9 cellular contexts compared by ENCODE assay signal in genomic region chr17:6421700-6422604, GRCh38. TPM values are rescaled to one million over a fixed set of nuclear protein-coding genes. Genes with fewer than 3 reads are reported as not detected.
DNase-seq lines count a peak whose midpoint lies in the region; ATAC-seq, FAIRE-seq and TF ChIP-seq lines count a peak whose summit lies in the region.
"Had no signal": no experiment of that assay in that cellular context is flagged by ENCODE, and none has a peak within 500 bp of the region (broad histone marks: within the 10 kb centered on the region; RNA-seq: fewer than 3 reads in every experiment).

No MANE protein-coding gene starts in this region.

- H3K9me3 ChIP-seq in SJCRH30 (replicated peaks) = no peaks in the 10 kb centered on the region
- no peaks in the 10 kb centered on the region for H3K9me3 ChIP-seq in gastroesophageal sphincter
- H3K9me3 ChIP-seq in pancreas = no peaks in the 10 kb centered on the region
- no peaks in the 10 kb centered on the region for H3K9me3 ChIP-seq in transverse colon

- intact Hi-C loops in pancreas (cut with DNase I) (loop anchor here (2.0 to 10.0 kb wide), 3 partner anchors 833 to 837 kb away; partner anchors contain the start of gene NLRP1 (in 1 of the 3)), transverse colon (cut with DNase I; ENCODE audit: low total_unique reads) (loop anchor here (2.0 kb wide), 1 partner anchor 835 kb away; no protein-coding TSS in a partner anchor)

- no peaks in the 10 kb centered on the region for H3K4me1 ChIP-seq in SJCRH30
- H3K4me1 ChIP-seq in gastroesophageal sphincter = peaks cover 0 to 5% (median 0%) of the 10 kb centered on the region in 3 donors
- H3K4me1 ChIP-seq in pancreas = no peaks in the 10 kb centered on the region
- H3K4me1 ChIP-seq in transverse colon = no peaks in the 10 kb centered on the region

- DNase-seq in DMS153 (lab: John Stamatoyannopoulos, UW) (peak; percentile 34), LHCN-M2 (ENCODE audit: low read depth) (peak; percentile 74), SJCRH30 (peak; percentile 68 to 84), pancreas (peak; percentile 53 to 86 (median 78)), transverse colon (peak; percentile 80)
- peak; percentile 49 for DNase-seq in activated effector memory CD4-positive, alpha-beta T cell treated with Interleukin-2 at 50 U/mL for 16 hours

- ATAC-seq in gastroesophageal sphincter (peak; percentile 79), pancreas (peak; percentile 72 to 93 (median 90)), HG02885 (IDR thresholded peaks at IDR 0.05; ENCODE audit: poor library complexity, unreplicated experiment) (no peak)

- H3K36me3 ChIP-seq in SJCRH30 (no peaks in the 10 kb centered on the region), gastroesophageal sphincter (no peaks in the 10 kb centered on the region), pancreas (no peaks in the 10 kb centered on the region), transverse colon (no peaks in the 10 kb centered on the region)

- TF ChIP-seq EP300 in gastroesophageal sphincter (IDR thresholded peaks at IDR 0.05) (no peak), transverse colon (IDR thresholded peaks at IDR 0.05; ENCODE audit: low read depth) (no peak)

- in situ Hi-C loops in transverse colon (cut with MboI; ENCODE audit: low pct_ligation_motif_present in 1 of 4, low pct_unique_long_range_greater_than_20kb in 1 of 4, low sequenced_read_pairs in 3 of 4) = loop anchor here in 2 of 4 donors (5.0 kb wide), 1 partner anchor 835 kb away; no protein-coding TSS in a partner anchor

- no peak for TF ChIP-seq POLR2A in gastroesophageal sphincter (IDR thresholded peaks at IDR 0.05)
- no peak for TF ChIP-seq POLR2A in transverse colon (IDR thresholded peaks at IDR 0.05)

- H3K4me3 ChIP-seq in SJCRH30 = no peak overlapping the region
- H3K4me3 ChIP-seq in gastroesophageal sphincter = no peak overlapping the region
- H3K4me3 ChIP-seq in pancreas = no peak overlapping the region
- H3K4me3 ChIP-seq in transverse colon = no peak overlapping the region

- H3K27me3 ChIP-seq in SJCRH30 = no peaks in the 10 kb centered on the region
- peaks cover 73% of the 10 kb centered on the region for H3K27me3 ChIP-seq in gastroesophageal sphincter
- no peaks in the 10 kb centered on the region for H3K27me3 ChIP-seq in pancreas
- H3K27me3 ChIP-seq in transverse colon = peaks cover 9% of the 10 kb centered on the region

- no peak for FAIRE-seq in pancreas (lab: Jason Lieb, UNC)

- peak in 3 of 4 experiments; percentile 73 to 89 (median 83) for TF ChIP-seq CTCF in gastroesophageal sphincter (IDR thresholded peaks at IDR 0.05)
- TF ChIP-seq CTCF in pancreas (IDR thresholded peaks at IDR 0.05) = peak; percentile 71 to 84 (median 84)
- TF ChIP-seq CTCF in transverse colon (IDR thresholded peaks at IDR 0.05) = peak; percentile 68 to 87 (median 78)

- no peak overlapping the region for H3K27ac ChIP-seq in SJCRH30
- no peak overlapping the region for H3K27ac ChIP-seq in gastroesophageal sphincter
- H3K27ac ChIP-seq in pancreas = no peak overlapping the region
- H3K27ac ChIP-seq in transverse colon = no peak overlapping the region

- WGBS in gastroesophageal sphincter (ENCODE audit: low coverage in 1 of 2), 2 donors = 8% methylated on average over 8 of the region's 13 CpGs; no CpG with 5 or more reads in 1 of the 2 donors
- WGBS in pancreas, 2 donors = 21% methylated on average over 13 of the region's 13 CpGs
- 24% methylated on average over 12 of the region's 13 CpGs; no CpG with 5 or more reads in 1 of the 2 donors for WGBS in transverse colon (ENCODE audit: low coverage in 1 of 2), 2 donors

RNA-seq across cellular contexts. Expression of gene AIPL1, which starts 13.0 kb away (rescaled TPM):
- total RNA-seq in LHCN-M2 (2014; rRNA removed) (not detected in 2 replicates), gastroesophageal sphincter (not detected), pancreas (not detected), transverse colon (not detected)
- polyA plus RNA-seq in LHCN-M2 (2012) = not detected
- 0.42 TPM in 1 of 2 replicates, not detected in the other for total RNA-seq in SJCRH30 (2014; rRNA removed; shearing (Covaris generic))
- under 1 TPM in 1 of 2 donors, not detected in 1; 0.04 TPM for polyA plus RNA-seq in pancreas
- total RNA-seq: activated CD8-positive, alpha-beta memory T cell treated with anti-CD3 and anti-CD28 coated beads for 36 hours had no signal

RNA-seq across cellular contexts. Expression of gene PIMREG, which starts 22.3 kb away (rescaled TPM):
- 91.4 and 94.6 TPM in 2 replicates for total RNA-seq in LHCN-M2 (2014; rRNA removed)
- polyA plus RNA-seq in LHCN-M2 (2012) = 40.8 TPM
- 87.2 and 94.7 TPM in 2 replicates for total RNA-seq in SJCRH30 (2014; rRNA removed; shearing (Covaris generic))
- total RNA-seq in gastroesophageal sphincter = under 1 TPM in 2 of 4 donors, not detected in 2; 0.31 to 0.59 TPM
- total RNA-seq in pancreas = under 1 TPM in 3 of 6 donors, not detected in 3; 0.12 to 0.50 (median 0.16) TPM
- polyA plus RNA-seq in pancreas = under 1 TPM in 1 of 2 donors, not detected in 1; 0.09 TPM
- 1 to 10 TPM in 1 of 4 donors, under 1 TPM in 2, not detected in 1; 0.41 to 8.4 (median 0.79) TPM for total RNA-seq in transverse colon
